1 cellular context compared by ENCODE assay signal in genomic region chr16:23359092-23359760, GRCh38.
TF ChIP-seq lines count a peak whose summit lies in the region.

No MANE protein-coding gene starts in this region.

TF ChIP-seq in WTC11, 78 proteins besides CTCF, POLR2A, EP300 and RAD21 (continued from another document):
- TF ChIP-seq ZBTB43 (CRISPR knock-in tag; IDR thresholded peaks at IDR 0.05) (no peak), ZNF263 (CRISPR knock-in tag; IDR thresholded peaks at IDR 0.05; ENCODE audit: low read depth) (no peak), FOXP4 (CRISPR knock-in tag; IDR thresholded peaks at IDR 0.05) (no peak), RELA (CRISPR knock-in tag; IDR thresholded peaks at IDR 0.05; ENCODE audit: borderline replicate concordance) (no peak), ZNF232 (CRISPR knock-in tag; IDR thresholded peaks at IDR 0.05) (no peak), ZNF425 (CRISPR knock-in tag; conservative IDR thresholded peaks at IDR 0.05) (no peak), SMAD3 (CRISPR knock-in tag; IDR thresholded peaks at IDR 0.05; ENCODE audit: borderline replicate concordance) (no peak), AFF4 (CRISPR knock-in tag; IDR thresholded peaks at IDR 0.05; ENCODE audit: borderline replicate concordance) (no peak), E2F1 (CRISPR knock-in tag; IDR thresholded peaks at IDR 0.05) (no peak), ATF6 (CRISPR knock-in tag; IDR thresholded peaks at IDR 0.05) (no peak), MLX (CRISPR knock-in tag; IDR thresholded peaks at IDR 0.05) (no peak), IRF2 (CRISPR knock-in tag; IDR thresholded peaks at IDR 0.05; ENCODE audit: borderline replicate concordance, low read depth) (no peak), PRRX2 (CRISPR knock-in tag; IDR thresholded peaks at IDR 0.05) (no peak), TP53 (CRISPR knock-in tag; IDR thresholded peaks at IDR 0.05) (no peak)
TF ChIP-seq in WTC11: peak in this region for 0.
